ENCODE assay signal across 1 cellular context in genomic region chr19:40831502-40832430, GRCh38.
TF ChIP-seq lines count a peak whose summit lies in the region.

No MANE protein-coding gene starts in this region.

TF ChIP-seq in HepG2, 621 proteins besides CTCF, POLR2A, EP300 and RAD21 (continued from another document and continues in another):
- peak; percentile 94 for TF ChIP-seq MLX (CRISPR knock-in tag; IDR thresholded peaks at IDR 0.05)
- TF ChIP-seq EZH2 (conservative IDR thresholded peaks at IDR 0.05; ENCODE audit: low read depth, low read length) = no peak
- TF ChIP-seq MZF1 (CRISPR knock-in tag; IDR thresholded peaks at IDR 0.05; ENCODE audit: borderline replicate concordance) = no peak
- no peak for TF ChIP-seq ZNF274 (CRISPR knock-in tag; IDR thresholded peaks at IDR 0.05)
- TF ChIP-seq ZNF746 (CRISPR knock-in tag; IDR thresholded peaks at IDR 0.05) = 0 out of 2 replicates have a peak, but pooled peaks have one; percentile 42
- peak; percentile 72 for TF ChIP-seq KLF6 (CRISPR knock-in tag; IDR thresholded peaks at IDR 0.05)
- 0 out of 4 replicates have a peak, but pooled peaks of 1 of the 2 experiments have one; percentile 26 for TF ChIP-seq HMGXB4 (CRISPR knock-in tag; IDR thresholded peaks at IDR 0.05; ENCODE audit: borderline replicate concordance in 1 of 2, low read depth in 1 of 2)
- peak; percentile 51; the same call in 1 of the 2 replicates for TF ChIP-seq YEATS2 (CRISPR knock-in tag; IDR thresholded peaks at IDR 0.05; ENCODE audit: borderline replicate concordance)
- TF ChIP-seq ZBTB3 (CRISPR knock-in tag; IDR thresholded peaks at IDR 0.05; ENCODE audit: borderline replicate concordance, low read depth) = 0 out of 2 replicates have a peak, but pooled peaks have one; percentile 48
- TF ChIP-seq TBL1XR1 (IDR thresholded peaks at IDR 0.05; ENCODE audit: borderline replicate concordance, low read length, partially characterized antibody) = peak; percentile 84
- TF ChIP-seq PITX1 (CRISPR knock-in tag; IDR thresholded peaks at IDR 0.05) = peak; percentile 79; the same call in 1 of the 2 replicates
- peak; percentile 61; the same call in 1 of the 2 replicates for TF ChIP-seq SALL2 (CRISPR knock-in tag; IDR thresholded peaks at IDR 0.05)
- TF ChIP-seq FOXP4 (CRISPR knock-in tag; IDR thresholded peaks at IDR 0.05) = peak; percentile 83
- TF ChIP-seq FOXK1 (CRISPR knock-in tag; IDR thresholded peaks at IDR 0.05; ENCODE audit: borderline replicate concordance, low read depth) = peak; percentile 87; the same call in 1 of the 2 replicates
- TF ChIP-seq ZSCAN25 (CRISPR knock-in tag; IDR thresholded peaks at IDR 0.05) = peak; percentile 57; the same call in 1 of the 2 replicates
- peak; percentile 82 for TF ChIP-seq GFI1 (CRISPR knock-in tag; IDR thresholded peaks at IDR 0.05; ENCODE audit: borderline replicate concordance)
- peak; percentile 16; the same call in 1 of the 2 replicates for TF ChIP-seq HOMEZ (CRISPR knock-in tag; IDR thresholded peaks at IDR 0.05; ENCODE audit: low read depth)
- TF ChIP-seq ZKSCAN8 (CRISPR knock-in tag; IDR thresholded peaks at IDR 0.05; ENCODE audit: borderline replicate concordance) = peak; percentile 57; the same call in 1 of the 2 replicates
- no peak for TF ChIP-seq ZNF484 (CRISPR knock-in tag; IDR thresholded peaks at IDR 0.05; ENCODE audit: borderline replicate concordance, low read depth)
- 0 out of 2 replicates have a peak, but pooled peaks have one; percentile 27 for TF ChIP-seq FOSL1 (CRISPR knock-in tag; IDR thresholded peaks at IDR 0.05; ENCODE audit: borderline replicate concordance)
- TF ChIP-seq KDM4B (CRISPR knock-in tag; IDR thresholded peaks at IDR 0.05) = no peak
- no peak for TF ChIP-seq ZNF30 (CRISPR knock-in tag; IDR thresholded peaks at IDR 0.05)
- peak; percentile 52; the same call in 1 of the 2 replicates for TF ChIP-seq NCOR1 (IDR thresholded peaks at IDR 0.05; ENCODE audit: borderline replicate concordance, low read length)
- no peak; the same call in 1 of the 2 replicates for TF ChIP-seq NR2F6 (IDR thresholded peaks at IDR 0.05)
- TF ChIP-seq NR2F6 (CRISPR knock-in tag; IDR thresholded peaks at IDR 0.05) = peak; percentile 57; the same call in 1 of the 2 replicates
- TF ChIP-seq ZNF7 (CRISPR knock-in tag; IDR thresholded peaks at IDR 0.05) = peak; percentile 43; the same call in 1 of the 2 replicates
- 0 out of 2 replicates have a peak, but pooled peaks have one; percentile 53 for TF ChIP-seq ZNF761 (CRISPR knock-in tag; conservative IDR thresholded peaks at IDR 0.05)
- TF ChIP-seq BRCA1 (CRISPR knock-in tag; IDR thresholded peaks at IDR 0.05) = 0 out of 2 replicates have a peak, but pooled peaks have one; percentile 53
- no peak for TF ChIP-seq ZNF513 (CRISPR knock-in tag; conservative IDR thresholded peaks at IDR 0.05)
- no peak for TF ChIP-seq SMAD1 (CRISPR knock-in tag; IDR thresholded peaks at IDR 0.05; ENCODE audit: borderline replicate concordance, low read depth)
- TF ChIP-seq MAZ (IDR thresholded peaks at IDR 0.05; ENCODE audit: borderline replicate concordance, low read depth, low read length) = no peak
- peak; percentile 58; the same call in 1 of the 2 replicates for TF ChIP-seq MAZ (CRISPR knock-in tag; IDR thresholded peaks at IDR 0.05; ENCODE audit: low read depth)
- peak; percentile 97 for TF ChIP-seq RXRB (CRISPR knock-in tag; IDR thresholded peaks at IDR 0.05; ENCODE audit: borderline replicate concordance)
- peak; percentile 50; the same call in 1 of the 2 replicates for TF ChIP-seq ZMYM3 (CRISPR knock-in tag; IDR thresholded peaks at IDR 0.05)
- TF ChIP-seq MYPOP (CRISPR knock-in tag; IDR thresholded peaks at IDR 0.05) = peak; percentile 50; the same call in 1 of the 2 replicates
- peak; percentile 97 for TF ChIP-seq TFE3 (CRISPR knock-in tag; IDR thresholded peaks at IDR 0.05)
- no peak for TF ChIP-seq AKNA (CRISPR knock-in tag; IDR thresholded peaks at IDR 0.05; ENCODE audit: borderline replicate concordance)
- TF ChIP-seq SKIL (CRISPR knock-in tag; IDR thresholded peaks at IDR 0.05; ENCODE audit: borderline replicate concordance) = peak; percentile 76; the same call in 1 of the 2 replicates
- 0 out of 2 replicates have a peak, but pooled peaks have one; percentile 31 for TF ChIP-seq SOX13 (IDR thresholded peaks at IDR 0.05)
- peak in 1 of 2 experiments; percentile 87; a peak in 2 of 4 replicates for TF ChIP-seq SOX13 (CRISPR knock-in tag; conservative IDR thresholded peaks at IDR 0.05 in 1 of 2, IDR thresholded peaks at IDR 0.05 in 1 of 2)
- TF ChIP-seq GATAD2A (CRISPR knock-in tag; IDR thresholded peaks at IDR 0.05) = peak; percentile 96
- 0 out of 2 replicates have a peak, but pooled peaks have one; percentile 11 for TF ChIP-seq CBX5 (CRISPR knock-in tag; IDR thresholded peaks at IDR 0.05; ENCODE audit: borderline replicate concordance)
- peak; percentile 93 for TF ChIP-seq HMG20A (CRISPR knock-in tag; IDR thresholded peaks at IDR 0.05; ENCODE audit: borderline replicate concordance)
